In genomic region chr12:11391461-11391860, GRCh38 we compare ENCODE assay signal across 12 cellular contexts. TPM values are rescaled to one million over a fixed set of nuclear protein-coding genes. Genes with fewer than 3 reads are reported as not detected.
A peak's percentile ranks its signal among the peaks of the same experiment; 100 is the strongest.
DNase-seq lines count a peak whose midpoint lies in the region; FAIRE-seq and TF ChIP-seq lines count a peak whose summit lies in the region.
"Not testable (repeated sequence)": the region's sequence is repeated elsewhere in the genome, so short reads cannot be mapped to it uniquely, and the experiment has no call there.
"Had no signal": no experiment of that assay in that cellular context is flagged by ENCODE, and none has a peak within 500 bp of the region (broad histone marks: within the 10 kb centered on the region; RNA-seq: fewer than 3 reads in every experiment).

No MANE protein-coding gene starts in this region.

- H3K4me3 ChIP-seq in endothelial cell of umbilical vein (replicated peaks in 1 of 3; ENCODE audit: insufficient read depth in 1 of 3, low read depth in 1 of 3, low read length in 3 of 3); keratinocyte (ENCODE audit: control insufficient read depth in 2 of 3, extremely low read depth in 1 of 3, insufficient read depth in 2 of 3, low read depth in 1 of 3, low read length in 3 of 3): not testable (repeated sequence)

- not testable (repeated sequence) for H4K20me1 ChIP-seq in endothelial cell of umbilical vein (replicated peaks; ENCODE audit: control insufficient read depth, extremely low read depth, insufficient read depth, low read length); keratinocyte (ENCODE audit: control insufficient read depth, extremely low read depth, insufficient read depth, low read length)

- peak overlapping the region; percentile 34 for H2AFZ ChIP-seq in endothelial cell of umbilical vein (ENCODE audit: low read depth, low read length)
- not testable (repeated sequence) for H2AFZ ChIP-seq in keratinocyte (ENCODE audit: control insufficient read depth, low read length)

- POLR2A ChIA-PET in MCF 10A (lab: Yijun Ruan, JAX); endothelial cell of umbilical vein (lab: Charles Lee): not testable (repeated sequence)

- CTCF ChIA-PET in MCF 10A (lab: Yijun Ruan, JAX), result interaction anchor here (0.7 kb wide), 1 partner anchor 93 kb away, joined by 3 read pairs; no protein-coding TSS in a partner anchor
- CTCF ChIA-PET in endothelial cell of umbilical vein (lab: Charles Lee), result interaction anchor here (0.8 to 1.3 kb wide), 4 partner anchors 27 to 92 kb away, joined by 3 to 4 read pairs (median 3); no protein-coding TSS in a partner anchor

- H3K36me3 Mint-ChIP-seq in MCF 10A (ENCODE audit: insufficient read depth, unreplicated experiment), result not testable (repeated sequence)

- FAIRE-seq in HTR-8/SVneo (lab: Jason Lieb, UNC), result peak; percentile 16
- peak; percentile 90 for FAIRE-seq in endothelial cell of umbilical vein (lab: Jason Lieb, UNC)
- peak; percentile 5 for FAIRE-seq in keratinocyte (lab: Jason Lieb, UNC)
- peak; percentile 95 for FAIRE-seq in urothelium cell line (lab: Jason Lieb, UNC)

- not testable (repeated sequence) for BruUV-seq in MCF 10A (replicated peaks; lab: Mats Ljungman, UMichigan); endothelial cell of umbilical vein (replicated peaks; lab: Mats Ljungman, UMichigan)

- not testable (repeated sequence) for H3K27ac ChIP-seq in endothelial cell of umbilical vein (ENCODE audit: insufficient read depth, low read depth, low read length); keratinocyte (ENCODE audit: control insufficient read depth, insufficient read depth, low read length)

- not testable (repeated sequence) for H3K4me3 Mint-ChIP-seq in MCF 10A (ENCODE audit: unreplicated experiment)

- H3K9me3 Mint-ChIP-seq in MCF 10A (ENCODE audit: unreplicated experiment), result not testable (repeated sequence)

- not testable (repeated sequence) for H3K9ac ChIP-seq in endothelial cell of umbilical vein (replicated peaks; ENCODE audit: extremely low read depth, insufficient read depth, low read length); keratinocyte (ENCODE audit: control insufficient read depth, extremely low read depth, insufficient read depth, low read length)

- not testable (repeated sequence) for H3K27me3 ChIP-seq in endothelial cell of umbilical vein (ENCODE audit: control insufficient read depth in 2 of 2, insufficient read depth in 2 of 2, low read length in 2 of 2); keratinocyte (ENCODE audit: control insufficient read depth, extremely low read depth, insufficient read depth, low read length)

- not testable (repeated sequence) for H3K9me3 ChIP-seq in endothelial cell of umbilical vein (replicated peaks; ENCODE audit: control insufficient read depth, insufficient read depth, low read length); keratinocyte (ENCODE audit: control insufficient read depth, low read depth, low read length)

- not testable (repeated sequence) for H3K27ac Mint-ChIP-seq in MCF 10A (ENCODE audit: low read depth, unreplicated experiment)

- not testable (repeated sequence) for TF ChIP-seq CTCF in MCF 10A (IDR thresholded peaks at IDR 0.05; ENCODE audit: unreplicated experiment); endothelial cell of umbilical vein (IDR thresholded peaks at IDR 0.05; ENCODE audit: extremely low read depth in 1 of 2, insufficient read depth in 1 of 2, low read depth in 1 of 2, low read length in 2 of 2); keratinocyte (optimal IDR thresholded peaks at IDR 0.05 in 1 of 3, IDR thresholded peaks at IDR 0.05 in 1 of 3, conservative IDR thresholded peaks at IDR 0.05 in 1 of 3; ENCODE audit: extremely low read depth in 1 of 3, insufficient read depth in 2 of 3, low read length in 3 of 3)

- intact Hi-C loops in MCF 10A (cut with micrococcal nuclease); endothelial cell of umbilical vein (cut with micrococcal nuclease): not testable (repeated sequence)

- dilution Hi-C loops in endothelial cell of umbilical vein (cut with MboI; ENCODE audit: extremely low pct_ligation_motif_present, low sequenced_read_pairs); keratinocyte (cut with MboI; ENCODE audit: extremely low pct_ligation_motif_present, low sequenced_read_pairs): not testable (repeated sequence)

- peak; percentile 45 for DNase-seq in ELR (ENCODE audit: low read depth)
- not testable (repeated sequence) for DNase-seq in HTR-8/SVneo (ENCODE audit: insufficient read length, low spot score); endothelial cell of umbilical vein (ENCODE audit: low read depth, low spot score); keratinocyte (ENCODE audit: low read depth, low spot score); urothelium cell line (ENCODE audit: low spot score)
- DNase-seq in MV-4-11 (lab: John Stamatoyannopoulos, UW), result peak; percentile 36
- peak; percentile 29 for DNase-seq in MCF 10A (ENCODE audit: unreplicated experiment)

- H3K9me1 ChIP-seq in endothelial cell of umbilical vein (replicated peaks; ENCODE audit: control insufficient read depth, extremely low read depth, insufficient read depth, low read length); keratinocyte (ENCODE audit: control insufficient read depth, extremely low read depth, insufficient read depth, low read length): not testable (repeated sequence)

- not testable (repeated sequence) for H3K36me3 ChIP-seq in endothelial cell of umbilical vein (ENCODE audit: control insufficient read depth in 2 of 2, extremely low read depth in 1 of 2, insufficient read depth in 2 of 2, low read length in 2 of 2); keratinocyte (ENCODE audit: control insufficient read depth in 2 of 2, extremely low read depth in 1 of 2, insufficient read depth in 2 of 2, low read length in 2 of 2)

- H3K79me2 ChIP-seq in endothelial cell of umbilical vein (ENCODE audit: control insufficient read depth, insufficient read depth, low read length); keratinocyte (ENCODE audit: control insufficient read depth, insufficient read depth, low read length): not testable (repeated sequence)

- H3K27me3 Mint-ChIP-seq in MCF 10A (ENCODE audit: insufficient read depth, unreplicated experiment), result not testable (repeated sequence)

- H3K4me2 ChIP-seq in endothelial cell of umbilical vein (ENCODE audit: insufficient read depth, low read length), result peak overlapping the region; percentile 55
- H3K4me2 ChIP-seq in keratinocyte (ENCODE audit: control insufficient read depth, extremely low read depth, insufficient read depth, low read depth, low read length), result not testable (repeated sequence)

- H3K4me1 ChIP-seq in endothelial cell of umbilical vein (ENCODE audit: control insufficient read depth, extremely low read depth, insufficient read depth, low read length); keratinocyte (ENCODE audit: control insufficient read depth, extremely low read depth, insufficient read depth, low read length): not testable (repeated sequence)

- TF ChIP-seq POLR2A in endothelial cell of umbilical vein (IDR thresholded peaks at IDR 0.05; ENCODE audit: low read depth, low read length), result not testable (repeated sequence)

- H3K4me1 Mint-ChIP-seq in MCF 10A (ENCODE audit: insufficient read depth, unreplicated experiment), result not testable (repeated sequence)

TF ChIP-seq in endothelial cell of umbilical vein, 7 proteins besides CTCF, POLR2A, EP300 and RAD21:
- peak; percentile 53 for TF ChIP-seq POLR2AphosphoS5 (IDR thresholded peaks at IDR 0.05; ENCODE audit: insufficient read depth, low read depth, low read length)

RNA-seq across cellular contexts. Expression of gene PRB2, which starts 3.9 kb away (rescaled TPM):
- total RNA-seq in MCF 10A (2022), result not detected in 2 replicates
- total RNA-seq in endothelial cell of umbilical vein, result not detected in 2 replicates
- polyA plus RNA-seq in endothelial cell of umbilical vein, result not detected in 2 replicates
- polyA plus RNA-seq in endothelial cell of umbilical vein (2011; cell fraction: cytosol; rRNA removed), result not detected in 2 replicates
- not detected in 2 replicates for polyA plus RNA-seq in endothelial cell of umbilical vein (2011; cell fraction: nucleus; rRNA removed)
- not detected in 2 replicates for polyA plus RNA-seq in endothelial cell of umbilical vein (2012)
- not detected in 2 replicates for polyA minus RNA-seq in endothelial cell of umbilical vein
- not detected for polyA minus RNA-seq in endothelial cell of umbilical vein (2011; cell fraction: cytosol; rRNA and poly(A)+ RNA removed)
- not detected in 2 replicates for polyA minus RNA-seq in endothelial cell of umbilical vein (2011; cell fraction: nucleus; rRNA and poly(A)+ RNA removed)
- 0.18 TPM in 1 of 3 replicates, not detected in the others for polyA plus RNA-seq in keratinocyte
- polyA plus RNA-seq in keratinocyte (2011; ENCODE audit: low read depth), result 0.86 TPM
- polyA plus RNA-seq in keratinocyte (2011; cell fraction: cytosol; rRNA removed), result not detected in 2 replicates
- 0.28 TPM in 1 of 2 replicates, not detected in the other for polyA plus RNA-seq in keratinocyte (2011; cell fraction: nucleus; rRNA removed)
- 0.08 and 12.9 TPM in 2 replicates for polyA plus RNA-seq in keratinocyte (2012; ENCODE audit: low replicate concordance)
- polyA minus RNA-seq in keratinocyte, result not detected in 3 replicates
- not detected for polyA minus RNA-seq in keratinocyte (2011; cell fraction: cytosol; rRNA and poly(A)+ RNA removed)
- polyA minus RNA-seq in keratinocyte (2011; cell fraction: nucleus; rRNA and poly(A)+ RNA removed), result not detected in 2 replicates
- total RNA-seq: A172; Calu3; CD4-positive, alpha-beta T cell; Daoy; K562 had no signal
- polyA plus RNA-seq: K562 had no signal
